ENCODE assay signal across 8 cellular contexts in genomic region chr12:85923767-85924331, GRCh38. TPM values are rescaled to one million over a fixed set of nuclear protein-coding genes. Genes with fewer than 3 reads are reported as not detected.
DNase-seq lines count a peak whose midpoint lies in the region; ATAC-seq and TF ChIP-seq lines count a peak whose summit lies in the region.

No MANE protein-coding gene starts in this region.

- H3K4ac ChIP-seq in mesendoderm (ENCODE audit: low read depth, low read length) = no peak overlapping the region

- H2BK5ac ChIP-seq in mesendoderm (ENCODE audit: low read length) = no peak overlapping the region

- no peak overlapping the region for H4K8ac ChIP-seq in mesendoderm (ENCODE audit: low read depth, low read length)

- no peak overlapping the region for H3K27ac ChIP-seq in mesendoderm (ENCODE audit: low read depth, low read length)

- ATAC-seq in HG03460 (IDR thresholded peaks at IDR 0.05; ENCODE audit: unreplicated experiment) (no peak), HG02970 (IDR thresholded peaks at IDR 0.05; ENCODE audit: low FRiP score, unreplicated experiment) (no peak), HG02798 (IDR thresholded peaks at IDR 0.05; ENCODE audit: poor library complexity, unreplicated experiment) (no peak)

- H3K23ac ChIP-seq in mesendoderm (ENCODE audit: low read length) = no peak overlapping the region

- H3K4me1 ChIP-seq in mesendoderm (ENCODE audit: control insufficient read depth, low read depth, low read length) = no peaks in the 10 kb centered on the region

- H3K18ac ChIP-seq in mesendoderm (ENCODE audit: low read length) = no peak overlapping the region

- no peak for DNase-seq in GM12864 (ENCODE audit: low read depth)
- DNase-seq in LHCN-M2 (ENCODE audit: low read depth) = peak; percentile 32
- DNase-seq in astrocyte of the hippocampus (ENCODE audit: low read depth, low spot score) = peak; percentile 67
- peak; percentile 33 for DNase-seq in mesendoderm
- no peak for DNase-seq in activated T-cell treated with anti-CD3 and anti-CD28 coated beads, Interleukin-2, amount 50 U/mL, for 1 hour

- H3K79me1 ChIP-seq in mesendoderm (ENCODE audit: low read length) = no peaks in the 10 kb centered on the region

- no peak overlapping the region for H2BK120ac ChIP-seq in mesendoderm (ENCODE audit: low read depth, low read length)

- no peak overlapping the region for H3K4me3 ChIP-seq in GM12864 (ENCODE audit: low read depth, low read length)
- H3K4me3 ChIP-seq in mesendoderm (ENCODE audit: low read length) = no peak overlapping the region

- no peak overlapping the region for H2AK5ac ChIP-seq in mesendoderm (ENCODE audit: low read length)

- 100% methylated on average over 1 of the region's 1 CpG for WGBS in mesendoderm (ENCODE audit: extremely low coverage, insufficient coverage, low lambda C conversion rate)

- H3K56ac ChIP-seq in mesendoderm (ENCODE audit: low read length) = no peak overlapping the region

- no peak overlapping the region for H3K4me2 ChIP-seq in mesendoderm (ENCODE audit: low read length)

- no peaks in the 10 kb centered on the region for H3K36me3 ChIP-seq in mesendoderm (ENCODE audit: control insufficient read depth, insufficient read depth, low read length)

- no peak overlapping the region for H3K9ac ChIP-seq in mesendoderm (ENCODE audit: low read length)

- no peaks in the 10 kb centered on the region for H3K27me3 ChIP-seq in mesendoderm (ENCODE audit: insufficient read depth, low read length, poor library complexity)

- TF ChIP-seq CTCF in GM12864 (IDR thresholded peaks at IDR 0.05; ENCODE audit: low read depth, low read length, missing control alignments) = peak; percentile 41

- no peaks in the 10 kb centered on the region for H3K79me2 ChIP-seq in mesendoderm (ENCODE audit: control insufficient read depth, insufficient read depth, low read length)

- no peak overlapping the region for H2BK15ac ChIP-seq in mesendoderm (replicated peaks; ENCODE audit: low read depth)

- H4K5ac ChIP-seq in mesendoderm (ENCODE audit: low read length) = no peak overlapping the region

RNA-seq across cellular contexts. Expression of gene NTS, which starts 49.8 kb away (rescaled TPM):
- total RNA-seq in LHCN-M2 (2014; rRNA removed) = not detected in 2 replicates
- not detected for polyA plus RNA-seq in LHCN-M2 (2012)
- 840 TPM for polyA plus RNA-seq in mesendoderm (2013, experiment 1 of 2)
- 873 TPM for polyA plus RNA-seq in mesendoderm (2013, experiment 2 of 2)

Comparison
In these comparisons a context has a peak if more than half of its experiments do, and no peak if none do; other contexts are left out.
1. DNase-seq: peak in LHCN-M2 (single experiment), astrocyte of the hippocampus (single experiment) and mesendoderm (single experiment); none in GM12864 (single experiment) and activated T-cell treated with anti-CD3 and anti-CD28 coated beads, Interleukin-2, amount 50 U/mL, for 1 hour (single experiment).